8 cellular contexts compared by ENCODE assay signal in the genomic region with DNA sequence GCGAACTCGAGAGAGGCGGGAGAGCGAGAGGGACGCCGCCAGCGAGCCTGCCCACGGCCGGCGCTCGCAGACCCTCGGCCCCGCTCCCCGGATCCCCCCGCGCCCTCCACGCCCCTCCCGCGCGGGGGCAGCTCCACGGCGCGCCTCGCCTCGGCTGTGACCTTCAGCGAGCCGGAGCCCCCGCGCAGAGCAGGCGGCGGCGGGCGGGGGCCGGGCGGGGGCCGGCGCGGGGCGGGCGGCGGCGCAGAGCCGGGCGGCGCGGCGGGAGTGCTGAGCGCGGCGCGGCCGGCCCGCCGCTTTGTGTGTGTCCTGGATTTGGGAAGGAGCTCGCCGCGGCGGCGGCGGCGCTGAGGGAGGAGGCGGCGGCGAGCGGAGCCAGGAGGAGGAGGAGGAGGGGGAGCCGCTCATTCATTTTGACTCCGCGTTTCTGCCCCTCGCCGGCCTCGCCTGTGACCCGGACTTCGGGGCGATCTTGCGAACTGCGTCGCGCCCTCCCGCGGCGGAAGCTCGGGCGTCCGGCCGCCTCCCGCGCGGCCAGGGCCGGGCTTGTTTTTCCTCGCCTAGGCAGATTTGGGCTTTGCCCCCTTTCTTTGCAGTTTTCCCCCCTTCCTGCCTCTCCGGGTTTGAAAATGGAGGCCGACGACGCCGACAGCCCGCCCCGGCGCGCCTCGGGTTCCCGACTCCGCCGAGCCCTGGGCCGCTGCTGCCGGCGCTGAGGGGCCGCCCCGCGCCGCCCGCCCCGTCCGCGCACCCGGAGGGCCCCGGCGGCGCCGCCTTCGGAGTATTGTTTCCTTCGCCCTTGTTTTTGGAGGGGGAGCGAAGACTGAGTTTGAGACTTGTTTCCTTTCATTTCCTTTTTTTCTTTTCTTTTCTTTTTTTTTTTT. TPM values are rescaled to one million over a fixed set of nuclear protein-coding genes. Genes with fewer than 3 reads are reported as not detected.
DNase-seq lines count a peak whose midpoint lies in the region; ATAC-seq, FAIRE-seq and TF ChIP-seq lines count a peak whose summit lies in the region.

No MANE protein-coding gene starts in this region.

- H3K27ac ChIP-seq in astrocyte (ENCODE audit: low read depth, low read length) (peak overlapping the region; percentile 92), hepatocyte (peak overlapping the region; percentile 95)

- DNase-seq in AG10803 (ENCODE audit: low read depth) (peak; percentile 54), SK-MEL-5 (ENCODE audit: low read depth, low spot score) (peak; percentile 52), astrocyte (ENCODE audit: low read depth) (peak; percentile 26), hepatocyte (ENCODE audit: low spot score) (peak; percentile 79), retinal pigment epithelial cell (ENCODE audit: low read depth) (no peak)
- no peak for DNase-seq in effector CD4-positive, alpha-beta T cell

- FAIRE-seq in astrocyte (lab: Jason Lieb, UNC): no peak

- H3K36me3 Mint-ChIP-seq in astrocyte (ENCODE audit: low read depth, unreplicated experiment): peaks cover 2% of the 10 kb centered on the region

- peak overlapping the region; percentile 88 for H3K4me3 ChIP-seq in AG10803 (ENCODE audit: low read length)
- peak overlapping the region; percentile 80 for H3K4me3 ChIP-seq in astrocyte (ENCODE audit: insufficient read depth, low read depth, low read length)
- peak overlapping the region; percentile 78 for H3K4me3 ChIP-seq in hepatocyte
- peak overlapping the region; percentile 87 for H3K4me3 ChIP-seq in retinal pigment epithelial cell (ENCODE audit: low read length)

- peak overlapping the region; percentile 58 for H3K27ac Mint-ChIP-seq in astrocyte (ENCODE audit: unreplicated experiment)

- no peaks in the 10 kb centered on the region for H3K27me3 Mint-ChIP-seq in astrocyte (ENCODE audit: low read depth, unreplicated experiment)

- in situ Hi-C loops in SK-MEL-5 (cut with HindIII; ENCODE audit: low pct_unique_long_range_greater_than_20kb, low sequenced_read_pairs): no loop called here

- H3K4me1 ChIP-seq in astrocyte (ENCODE audit: insufficient read depth, low read length): peaks cover 11% of the 10 kb centered on the region
- H3K4me1 ChIP-seq in hepatocyte (ENCODE audit: insufficient read depth): peaks cover 19% of the 10 kb centered on the region

- H3K9me2 ChIP-seq in hepatocyte (replicated peaks; ENCODE audit: insufficient read depth): no peaks in the 10 kb centered on the region

- H3K9ac ChIP-seq in astrocyte (ENCODE audit: low read length): peak overlapping the region; percentile 96

- no peak for TF ChIP-seq CTCF in AG10803 (conservative IDR thresholded peaks at IDR 0.05; ENCODE audit: low read length)
- no peak for TF ChIP-seq CTCF in astrocyte (IDR thresholded peaks at IDR 0.05; ENCODE audit: insufficient read depth, low read depth, low read length)
- TF ChIP-seq CTCF in hepatocyte (IDR thresholded peaks at IDR 0.05; ENCODE audit: poor library complexity): peak; percentile 27
- TF ChIP-seq CTCF in retinal pigment epithelial cell (conservative IDR thresholded peaks at IDR 0.05; ENCODE audit: low read depth, low read length): no peak

- WGBS in hepatocyte (ENCODE audit: low lambda C conversion rate, missing lambda C conversion rate): 3% methylated on average over 39 of the region's 122 CpGs

- H3K4me2 ChIP-seq in astrocyte (ENCODE audit: low read length) (peak overlapping the region; percentile 92), hepatocyte (peak overlapping the region; percentile 88)

- ATAC-seq in GM18873 (IDR thresholded peaks at IDR 0.05; ENCODE audit: low FRiP score, unreplicated experiment) (peak; percentile 27), HG03108 (IDR thresholded peaks at IDR 0.05; ENCODE audit: unreplicated experiment) (peak; percentile 24)

- H3K9me3 ChIP-seq in astrocyte (ENCODE audit: insufficient read depth, low read depth, low read length) (no peaks in the 10 kb centered on the region), hepatocyte (ENCODE audit: low read depth) (no peaks in the 10 kb centered on the region)

- peaks cover 12% of the 10 kb centered on the region for H3K27me3 ChIP-seq in astrocyte (ENCODE audit: insufficient read depth, low read length)
- H3K27me3 ChIP-seq in hepatocyte: peaks cover 8% of the 10 kb centered on the region

- no peak overlapping the region for H2AFZ ChIP-seq in astrocyte (ENCODE audit: low read depth, low read length)
- peak overlapping the region; percentile 61 for H2AFZ ChIP-seq in hepatocyte

- peaks cover 1% of the 10 kb centered on the region for H3K9me3 Mint-ChIP-seq in astrocyte (ENCODE audit: unreplicated experiment)

- H3K36me3 ChIP-seq in astrocyte (ENCODE audit: insufficient read depth, low read length) (no peaks in the 10 kb centered on the region), hepatocyte (replicated peaks; ENCODE audit: insufficient read depth, low read depth) (no peaks in the 10 kb centered on the region)

- H4K20me1 ChIP-seq in astrocyte (ENCODE audit: insufficient read depth, low read length) (peaks cover 38% of the 10 kb centered on the region), hepatocyte (ENCODE audit: insufficient read depth, poor library complexity, severe bottlenecking) (peaks cover 33% of the 10 kb centered on the region)

- H3K79me2 ChIP-seq in astrocyte (ENCODE audit: insufficient read depth, low read length): peaks cover 50% of the 10 kb centered on the region
- peaks cover 46% of the 10 kb centered on the region for H3K79me2 ChIP-seq in hepatocyte

- H3K4me1 Mint-ChIP-seq in astrocyte (ENCODE audit: low read depth, unreplicated experiment): peaks cover 15% of the 10 kb centered on the region

- peak overlapping the region; percentile 87 for H3K4me3 Mint-ChIP-seq in astrocyte (ENCODE audit: unreplicated experiment)

RNA-seq across cellular contexts. Expression of gene IGF1R, which starts 0.6 kb away (rescaled TPM):
- total RNA-seq in SK-MEL-5 (2014; rRNA removed; shearing (Covaris generic)): 20.2 and 31.5 TPM in 2 replicates
- polyA plus RNA-seq in SK-MEL-5 (2015; cell fraction: cytosol; rRNA removed): 47.2 and 63.4 TPM in 2 replicates
- 55.3 and 109 TPM in 2 replicates for polyA plus RNA-seq in SK-MEL-5 (2015; cell fraction: nucleus; rRNA removed)
- total RNA-seq in astrocyte: 247 and 270 TPM in 2 replicates
- total RNA-seq in hepatocyte: 21.7 and 42.9 TPM in 2 replicates
- 10.8 and 14.4 TPM in 2 replicates for polyA plus RNA-seq in hepatocyte

Comparison
In these comparisons a context has a peak if more than half of its experiments do, and no peak if none do; other contexts are left out.
1. DNase-seq: peak in AG10803 (single experiment), SK-MEL-5 (single experiment), astrocyte (single experiment) and hepatocyte (single experiment); none in retinal pigment epithelial cell (single experiment) and effector CD4-positive, alpha-beta T cell (single experiment).
2. Peak in every context shown above with its lines, with median percentiles within 50 percentile points of each other: H3K4me3 ChIP-seq.